ENCODE assay signal across 28 cellular contexts in the genomic region with DNA sequence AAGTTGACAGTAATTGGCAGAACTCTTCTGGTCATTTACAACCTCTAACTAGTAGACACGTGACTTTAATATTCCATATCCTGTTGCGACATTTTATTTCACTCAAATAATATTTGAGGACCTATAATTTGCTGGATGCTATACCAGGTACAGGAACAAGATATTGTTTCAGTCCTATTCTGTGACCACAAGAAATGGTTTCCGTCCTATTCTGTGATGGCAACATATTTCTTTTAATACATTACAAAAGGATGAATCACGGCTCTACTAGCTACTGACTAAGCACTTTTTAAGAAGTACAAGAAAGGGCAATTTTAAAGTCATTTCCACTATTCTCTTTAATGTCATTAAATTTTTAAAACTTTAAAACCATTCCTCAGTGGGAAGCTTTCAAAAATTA.
"Had no signal": no experiment of that assay in that cellular context is flagged by ENCODE, and none has a peak within 500 bp of the region (broad histone marks: within the 10 kb centered on the region; RNA-seq: fewer than 3 reads in every experiment).

No MANE protein-coding gene starts in this region.

- FAIRE-seq: colon, frontal cortex had no signal

- H3K27me3 Mint-ChIP-seq: activated naive CD8-positive, alpha-beta T cell treated with anti-CD3 and anti-CD28 coated beads for 36 hours; brain; natural killer cell treated with Interleukin-12 subunit alpha and Interleukin-12 subunit beta and Interleukin-15 and Interleukin-18, amount 100 ng/mL, for 72 hours had no signal

- H3K4me3 Mint-ChIP-seq: activated naive CD4-positive, alpha-beta T cell treated with anti-CD3 and anti-CD28 coated beads for 36 hours; activated naive CD8-positive, alpha-beta T cell treated with anti-CD3 and anti-CD28 coated beads for 36 hours; brain; natural killer cell treated with Interleukin-12 subunit alpha and Interleukin-12 subunit beta and Interleukin-15 and Interleukin-18, amount 100 ng/mL, for 72 hours; T-helper 2 cell treated with Interferon-gamma antibody and Interleukin-4, amounts not matched to agents 5 μg/mL and 100 μg/mL, for 36 hours had no signal

- H3K4me1 Mint-ChIP-seq: activated naive CD8-positive, alpha-beta T cell treated with anti-CD3 and anti-CD28 coated beads for 36 hours; brain had no signal

- H3K4me3 ChIP-seq: adrenal gland, esophagus muscularis mucosa, left ventricle myocardium inferior, lung, mucosa of descending colon, spleen, suprapubic skin, tibial nerve had no signal

- DNase-seq: activated CD4-positive, alpha-beta T cell treated with anti-CD3 and anti-CD28 coated beads for 48 hours; activated CD4-positive, alpha-beta T cell treated with anti-CD3 and anti-CD28 coated beads, Interleukin-2, amount 50 U/mL, for 48 hours; activated CD4-positive, CD25-positive, alpha-beta regulatory T cell; activated CD8-positive, alpha-beta memory T cell treated with anti-CD3 and anti-CD28 coated beads for 24 hours; activated effector memory CD4-positive, alpha-beta T cell treated with Interleukin-2 at 50 U/mL for 16 hours; activated naive CD4-positive, alpha-beta T cell treated with anti-CD3 and anti-CD28 coated beads for 36 hours; activated naive CD8-positive, alpha-beta T cell treated with anti-CD3 and anti-CD28 coated beads for 36 hours; adrenal gland; aorta; caudate nucleus; dermis blood vessel endothelial cell; effector CD4-positive, alpha-beta T cell; islet precursor cell; left ventricle myocardium inferior; mucosa of descending colon; posterior cingulate gyrus; right cardiac atrium; spleen; stimulated activated naive CD4-positive, alpha-beta T cell had no signal

- H3K9me3 Mint-ChIP-seq: brain had no signal

- H3K4me1 ChIP-seq: adrenal gland, esophagus muscularis mucosa, left ventricle myocardium inferior, spleen, suprapubic skin, tibial nerve had no signal

- ATAC-seq: mucosa of descending colon; natural killer cell treated with Interleukin-12 subunit alpha and Interleukin-12 subunit beta and Interleukin-15 and Interleukin-18, amount 100 ng/mL, for 72 hours; right cardiac atrium had no signal

- H3K27ac Mint-ChIP-seq: activated naive CD4-positive, alpha-beta T cell treated with anti-CD3 and anti-CD28 coated beads for 36 hours; activated naive CD8-positive, alpha-beta T cell treated with anti-CD3 and anti-CD28 coated beads for 36 hours; brain; natural killer cell treated with Interleukin-12 subunit alpha and Interleukin-12 subunit beta and Interleukin-15 and Interleukin-18, amount 100 ng/mL, for 72 hours; T-helper 2 cell treated with Interferon-gamma antibody and Interleukin-4, amounts not matched to agents 5 μg/mL and 100 μg/mL, for 36 hours had no signal

- H3K36me3 Mint-ChIP-seq: activated naive CD8-positive, alpha-beta T cell treated with anti-CD3 and anti-CD28 coated beads for 36 hours; brain; natural killer cell treated with Interleukin-12 subunit alpha and Interleukin-12 subunit beta and Interleukin-15 and Interleukin-18, amount 100 ng/mL, for 72 hours had no signal

- H3K9me3 ChIP-seq: adrenal gland, esophagus muscularis mucosa, left ventricle myocardium inferior, mucosa of descending colon, suprapubic skin, tibial nerve had no signal

- H3K27ac ChIP-seq: adrenal gland, esophagus muscularis mucosa, left ventricle myocardium inferior, spleen, suprapubic skin, tibial nerve had no signal

- H3K27me3 ChIP-seq: adrenal gland, esophagus muscularis mucosa, spleen, suprapubic skin, tibial nerve had no signal

- H3K36me3 ChIP-seq: adrenal gland, esophagus muscularis mucosa, left ventricle myocardium inferior, spleen, suprapubic skin, tibial nerve had no signal
